ENCODE assay signal across 18 cellular contexts in genomic region chr2:157178865-157179264, GRCh38.
A peak's percentile ranks its signal among the peaks of the same experiment; 100 is the strongest.
DNase-seq lines count a peak whose midpoint lies in the region; ATAC-seq, FAIRE-seq and TF ChIP-seq lines count a peak whose summit lies in the region.
"Had no signal": no experiment of that assay in that cellular context is flagged by ENCODE, and none has a peak within 500 bp of the region (broad histone marks: within the 10 kb centered on the region; RNA-seq: fewer than 3 reads in every experiment).

No MANE protein-coding gene starts in this region.

- RAD21 ChIA-PET in GM12878 (lab: Charles Lee; ENCODE audit: unreplicated experiment), result no interaction called here

- peak overlapping the region; percentile 10 for H2BK5ac ChIP-seq in IMR-90 (ENCODE audit: low read depth, low read length, poor library complexity, severe bottlenecking)

- dilution Hi-C loops in IMR-90 (cut with HindIII; ENCODE audit: low sequenced_read_pairs, unreplicated experiment), result no loop called here

- H2BK15ac ChIP-seq in IMR-90 (ENCODE audit: low read depth, low read length), result peak overlapping the region; percentile 57; the same call in 1 of the 3 replicates

- H3K9ac ChIP-seq in IMR-90 (ENCODE audit: low read depth, low read length) (no peak overlapping the region), GM12878 (ENCODE audit: control insufficient read depth, insufficient read depth, low read length) (no peak overlapping the region), neural progenitor cell (no peak overlapping the region)

- H2AFZ ChIP-seq in IMR-90 (replicated peaks; ENCODE audit: low read length, poor library complexity) (no peak overlapping the region), GM12878 (ENCODE audit: control insufficient read depth, low read depth, low read length) (no peak overlapping the region), neural progenitor cell (replicated peaks) (no peak overlapping the region)

- intact Hi-C loops in activated naive CD4-positive, alpha-beta T cell treated with anti-CD3 and anti-CD28 coated beads for 36 hours (cut with micrococcal nuclease), result no loop called here
- intact Hi-C loops in IMR-90 (cut with micrococcal nuclease) (no loop called here), GM12878 (cut with micrococcal nuclease; ENCODE audit: unreplicated experiment) (no loop called here)

- peak overlapping the region; percentile 9; the same call in 1 of the 2 replicates for H2BK20ac ChIP-seq in IMR-90 (ENCODE audit: low read depth, low read length)

- peak overlapping the region; percentile 67; the same call in 1 of the 2 replicates for H2BK120ac ChIP-seq in IMR-90 (ENCODE audit: low read depth, low read length)

- no peak overlapping the region for H4K91ac ChIP-seq in IMR-90 (ENCODE audit: insufficient read depth, low read depth, low read length)

- peaks cover 2% of the 10 kb centered on the region for H3K9me3 Mint-ChIP-seq in activated naive CD4-positive, alpha-beta T cell treated with anti-CD3 and anti-CD28 coated beads for 36 hours
- H3K9me3 Mint-ChIP-seq in activated naive CD4-positive, alpha-beta T cell treated with anti-CD3 and anti-CD28 coated beads, Interleukin-2, amount 50 U/mL, for 72 hours, result no peaks in the 10 kb centered on the region
- H3K9me3 Mint-ChIP-seq in neural progenitor cell, result peaks cover 6% of the 10 kb centered on the region

- H3K18ac ChIP-seq in IMR-90 (ENCODE audit: low read depth, low read length), result peak overlapping the region; percentile 51; the same call in 1 of the 2 replicates

- peak overlapping the region; percentile 56; the same call in 1 of the 2 replicates for H2AK5ac ChIP-seq in IMR-90 (ENCODE audit: low read depth, low read length)

- no peak for TF ChIP-seq EP300 in GM12878 (IDR thresholded peaks at IDR 0.05; ENCODE audit: borderline replicate concordance in 1 of 2, control insufficient read depth in 1 of 2, low read depth in 2 of 2, low read length in 2 of 2)

- H3K27ac ChIP-seq in IMR-90 (ENCODE audit: insufficient read depth, low read length), result no peak overlapping the region
- no peak overlapping the region for H3K27ac ChIP-seq in GM12878 (ENCODE audit: control insufficient read depth, insufficient read depth)
- H3K27ac ChIP-seq in neural progenitor cell, result no peak overlapping the region
- H3K27ac ChIP-seq: psoas muscle had no signal

- no peak overlapping the region for H3K27ac Mint-ChIP-seq in activated naive CD4-positive, alpha-beta T cell treated with anti-CD3 and anti-CD28 coated beads for 36 hours
- H3K27ac Mint-ChIP-seq in activated naive CD4-positive, alpha-beta T cell treated with anti-CD3 and anti-CD28 coated beads, Interleukin-2, amount 50 U/mL, for 72 hours, result no peak overlapping the region
- H3K27ac Mint-ChIP-seq in neural progenitor cell, result no peak overlapping the region

- no peak overlapping the region for H3K56ac ChIP-seq in IMR-90 (ENCODE audit: extremely low read depth, insufficient read depth, low read length)

- CTCF ChIA-PET in activated naive CD4-positive, alpha-beta T cell treated with anti-CD3 and anti-CD28 coated beads for 36 hours (lab: Charles Lee), result no interaction called here
- CTCF ChIA-PET in IMR-90 (lab: Yijun Ruan, JAX), result no interaction called here
- CTCF ChIA-PET in GM12878 (lab: Yijun Ruan, JAX), result interaction anchor here (1.0 to 1.9 kb wide), 7 partner anchors 8 to 160 kb away, joined by 4 to 13 read pairs (median 4); no protein-coding TSS in a partner anchor

- no peak overlapping the region for H3K4me3 Mint-ChIP-seq in activated naive CD4-positive, alpha-beta T cell treated with anti-CD3 and anti-CD28 coated beads for 36 hours
- no peak overlapping the region for H3K4me3 Mint-ChIP-seq in neural progenitor cell

- H3K36me3 ChIP-seq in IMR-90 (ENCODE audit: control insufficient read depth, insufficient read depth, low read length), result no peaks in the 10 kb centered on the region
- no peaks in the 10 kb centered on the region for H3K36me3 ChIP-seq in GM12878 (ENCODE audit: control insufficient read depth in 2 of 2, insufficient read depth in 2 of 2, low read length in 1 of 2)
- H3K36me3 ChIP-seq in neural progenitor cell, result no peaks in the 10 kb centered on the region

- no peak overlapping the region for H2AK9ac ChIP-seq in IMR-90 (replicated peaks; ENCODE audit: low read depth, low read length, poor library complexity)

- TF ChIP-seq POLR2A in IMR-90 (IDR thresholded peaks at IDR 0.05; ENCODE audit: low read depth, low read length) (no peak), GM12878 (IDR thresholded peaks at IDR 0.05; ENCODE audit: low read depth, low read length) (no peak)

- TF ChIP-seq CTCF in IMR-90 (conservative IDR thresholded peaks at IDR 0.05; ENCODE audit: low read depth, low read length) (peak; percentile 10; the same call in 1 of the 2 replicates), GM12878 (IDR thresholded peaks at IDR 0.05 in 2 of 3, conservative IDR thresholded peaks at IDR 0.05 in 1 of 3; ENCODE audit: control insufficient read depth in 2 of 3, extremely low read depth in 1 of 3, insufficient read depth in 1 of 3, low read depth in 3 of 3, low read length in 3 of 3) (peak in 2 of 3 experiments; percentile 23 to 26; a peak in 1 of 6 replicates), neural progenitor cell (IDR thresholded peaks at IDR 0.05) (peak; percentile 36)

- H3K4ac ChIP-seq in IMR-90 (ENCODE audit: low read depth, low read length), result no peak overlapping the region

- FAIRE-seq in GM12878 (lab: Jason Lieb, UNC), result no peak

- peak overlapping the region; percentile 35; the same call in 1 of the 2 replicates for H4K5ac ChIP-seq in IMR-90 (ENCODE audit: low read depth, low read length)

- H3K9me3 ChIP-seq in IMR-90 (ENCODE audit: control insufficient read depth, insufficient read depth, low read length), result no peaks in the 10 kb centered on the region
- no peaks in the 10 kb centered on the region for H3K9me3 ChIP-seq in GM12878 (replicated peaks; ENCODE audit: control insufficient read depth, insufficient read depth, low read length)
- H3K9me3 ChIP-seq in neural progenitor cell (ENCODE audit: low read depth), result no peaks in the 10 kb centered on the region
- H3K9me3 ChIP-seq: psoas muscle had no signal

- peaks cover 4% of the 10 kb centered on the region for H3K4me1 Mint-ChIP-seq in activated naive CD4-positive, alpha-beta T cell treated with anti-CD3 and anti-CD28 coated beads for 36 hours (ENCODE audit: low read depth)
- no peaks in the 10 kb centered on the region for H3K4me1 Mint-ChIP-seq in neural progenitor cell

- H3K79me2 ChIP-seq in GM12878 (ENCODE audit: control insufficient read depth, insufficient read depth, low read length) (no peaks in the 10 kb centered on the region), neural progenitor cell (ENCODE audit: low read depth) (no peaks in the 10 kb centered on the region)

- no peaks in the 10 kb centered on the region for H3K36me3 Mint-ChIP-seq in activated naive CD4-positive, alpha-beta T cell treated with anti-CD3 and anti-CD28 coated beads for 36 hours (ENCODE audit: low read depth)
- H3K36me3 Mint-ChIP-seq in activated naive CD4-positive, alpha-beta T cell treated with anti-CD3 and anti-CD28 coated beads, Interleukin-2, amount 50 U/mL, for 72 hours, result no peaks in the 10 kb centered on the region
- H3K36me3 Mint-ChIP-seq in neural progenitor cell, result no peaks in the 10 kb centered on the region

- H4K20me1 ChIP-seq in IMR-90 (ENCODE audit: insufficient read depth, low read length) (no peaks in the 10 kb centered on the region), GM12878 (ENCODE audit: control insufficient read depth, insufficient read depth) (no peaks in the 10 kb centered on the region), neural progenitor cell (ENCODE audit: low read depth) (no peaks in the 10 kb centered on the region)

- H3K14ac ChIP-seq in IMR-90 (replicated peaks; ENCODE audit: low read depth, low read length), result no peak overlapping the region

- POLR2A ChIA-PET in IMR-90 (lab: Charles Lee; ENCODE audit: unreplicated experiment) (no interaction called here), GM12878 (lab: Charles Lee) (no interaction called here)

- no peak overlapping the region for H3K23ac ChIP-seq in IMR-90 (ENCODE audit: low read depth, low read length)

- peaks cover 3% of the 10 kb centered on the region for H3K27me3 Mint-ChIP-seq in activated naive CD4-positive, alpha-beta T cell treated with anti-CD3 and anti-CD28 coated beads for 36 hours (ENCODE audit: low read depth)
- peaks cover 6% of the 10 kb centered on the region for H3K27me3 Mint-ChIP-seq in neural progenitor cell (ENCODE audit: insufficient read depth, low read depth)

- H3K79me1 ChIP-seq in IMR-90 (ENCODE audit: low read depth in 1 of 2, low read length in 2 of 2), result no peaks in the 10 kb centered on the region

- peak; percentile 8 for DNase-seq in activated naive CD4-positive, alpha-beta T cell treated with anti-CD3 and anti-CD28 coated beads for 36 hours
- DNase-seq in activated naive CD4-positive, alpha-beta T cell treated with anti-CD3 and anti-CD28 coated beads, Interleukin-2, amount 50 U/mL, for 72 hours (ENCODE audit: low spot score in 2 of 2), result no peak
- DNase-seq in IMR-90, result no peak
- DNase-seq in GM12878 (ENCODE audit: low read depth, low spot score), result no peak
- DNase-seq in neural progenitor cell (ENCODE audit: low spot score), result no peak
- DNase-seq: activated CD4-positive, alpha-beta T cell treated with anti-CD3 and anti-CD28 coated beads for 4 hours; activated T-cell treated with anti-CD3 and anti-CD28 coated beads, Interleukin-2, amount 50 U/mL, for 48 hours; DMS79; hypothalamus; NCI-H1436; NCI-H510A; psoas muscle; RPMI8226; T-helper 2 cell had no signal

- peaks cover 6% of the 10 kb centered on the region for H3K9me1 ChIP-seq in IMR-90 (ENCODE audit: insufficient read depth, low read length)

- H3K4me3 ChIP-seq in IMR-90 (ENCODE audit: insufficient read depth, low read depth, low read length), result no peak overlapping the region
- H3K4me3 ChIP-seq in GM12878, result no peak overlapping the region
- H3K4me3 ChIP-seq in neural progenitor cell, result no peak overlapping the region
- H3K4me3 ChIP-seq: psoas muscle had no signal

- ATAC-seq in activated naive CD4-positive, alpha-beta T cell treated with anti-CD3 and anti-CD28 coated beads, Interleukin-2, amount 50 U/mL, for 72 hours, result no peak
- no peak for ATAC-seq in IMR-90 (ENCODE audit: low read depth)
- no peak for ATAC-seq in GM12878
- no peak for ATAC-seq in GM18873 (IDR thresholded peaks at IDR 0.05; ENCODE audit: low FRiP score, unreplicated experiment)
- ATAC-seq in HG03354 (IDR thresholded peaks at IDR 0.05; ENCODE audit: poor library complexity, severe bottlenecking, unreplicated experiment), result no peak
- no peak for ATAC-seq in GM21390 (IDR thresholded peaks at IDR 0.05; ENCODE audit: unreplicated experiment)
- ATAC-seq: left lobe of liver, psoas muscle had no signal

- H4K8ac ChIP-seq in IMR-90 (ENCODE audit: low read depth in 2 of 2, low read length in 2 of 2), result peak overlapping the region; percentile 16 to 56; a peak in 2 of 4 replicates

- H3K4me2 ChIP-seq in IMR-90 (ENCODE audit: low read depth, low read length), result no peak overlapping the region
- H3K4me2 ChIP-seq in GM12878 (ENCODE audit: control insufficient read depth, insufficient read depth), result no peak overlapping the region
- no peak overlapping the region for H3K4me2 ChIP-seq in neural progenitor cell

- H3F3A ChIP-seq in neural progenitor cell (ENCODE audit: low read depth), result no peaks in the 10 kb centered on the region

- H3K27me3 ChIP-seq in IMR-90 (ENCODE audit: control insufficient read depth, insufficient read depth, low read length) (no peaks in the 10 kb centered on the region), GM12878 (replicated peaks in 1 of 2; ENCODE audit: control insufficient read depth in 2 of 2, insufficient read depth in 2 of 2, low read length in 1 of 2) (no peaks in the 10 kb centered on the region), neural progenitor cell (no peaks in the 10 kb centered on the region)

- TF ChIP-seq RAD21 in IMR-90 (IDR thresholded peaks at IDR 0.05; ENCODE audit: low read length) (no peak), GM12878 (IDR thresholded peaks at IDR 0.05; ENCODE audit: insufficient read depth, low read depth, low read length) (no peak)

- peaks cover 14% of the 10 kb centered on the region for H3K4me1 ChIP-seq in IMR-90 (ENCODE audit: control insufficient read depth, insufficient read depth, low read length)
- no peaks in the 10 kb centered on the region for H3K4me1 ChIP-seq in GM12878 (ENCODE audit: control insufficient read depth, insufficient read depth, low read length)
- no peaks in the 10 kb centered on the region for H3K4me1 ChIP-seq in neural progenitor cell
- H3K4me1 ChIP-seq: psoas muscle had no signal

- in situ Hi-C loops in IMR-90 (cut with MboI; ENCODE audit: low sequenced_read_pairs), result no loop called here
- in situ Hi-C loops in GM12878 (cut with MboI), result no loop called here

- BruUV-seq in IMR-90 (replicated peaks; lab: Mats Ljungman, UMichigan), result no TSS peak
- BruUV-seq in GM12878 (replicated peaks; lab: Mats Ljungman, UMichigan), result no TSS peak

- SMC1A ChIA-PET in GM12878 (lab: Charles Lee; ENCODE audit: uncharacterized antibody, unreplicated experiment), result interaction anchor here (0.6 to 4.6 kb wide), 3 partner anchors 11 to 1310 kb away, joined by 3 to 34 read pairs (median 3); no protein-coding TSS in a partner anchor
